Comparison of ENCODE assay signal across 1 cellular context in genomic region chr12:3207858-3208257, GRCh38.
TF ChIP-seq lines count a peak whose summit lies in the region.

No MANE protein-coding gene starts in this region.

TF ChIP-seq in SK-N-SH, 30 proteins besides CTCF, POLR2A, EP300 and RAD21 (continued from another document):
- TF ChIP-seq PBX3 (IDR thresholded peaks at IDR 0.05) (no peak), RFX5 (IDR thresholded peaks at IDR 0.05; ENCODE audit: low read length) (no peak), GATA2 (CRISPR knock-in tag; IDR thresholded peaks at IDR 0.05) (no peak), USF2 (IDR thresholded peaks at IDR 0.05; ENCODE audit: borderline replicate concordance, low read depth, low read length) (no peak), FOXM1 (IDR thresholded peaks at IDR 0.05; ENCODE audit: low read depth) (no peak), RCOR1 (IDR thresholded peaks at IDR 0.05; ENCODE audit: low read length) (no peak), TAF1 (IDR thresholded peaks at IDR 0.05; ENCODE audit: borderline replicate concordance, low read depth, low read length) (no peak)
TF ChIP-seq in SK-N-SH: peak in this region for 0.
